Comparison of ENCODE assay signal across 16 cellular contexts in genomic region chr3:31724144-31724543, GRCh38.
"Had no signal": no experiment of that assay in that cellular context is flagged by ENCODE, and none has a peak within 500 bp of the region (broad histone marks: within the 10 kb centered on the region; RNA-seq: fewer than 3 reads in every experiment).

No MANE protein-coding gene starts in this region.

- H3K9me3 Mint-ChIP-seq: nephron; stimulated activated naive CD8-positive, alpha-beta T cell treated with anti-CD3 and anti-CD28 coated beads, Interleukin-15, Interleukin-2, amounts not matched to agents 100 ng/mL and 50 ng/mL, for 24 hours; T-cell had no signal

- H3K4me3 Mint-ChIP-seq: nephron; stimulated activated naive CD8-positive, alpha-beta T cell treated with anti-CD3 and anti-CD28 coated beads, Interleukin-15, Interleukin-2, amounts not matched to agents 100 ng/mL and 50 ng/mL, for 24 hours; T-cell had no signal

- H3K4me3 ChIP-seq: adrenal gland, cardiac muscle cell, dorsolateral prefrontal cortex, prostate gland, right lobe of liver, suprapubic skin, upper lobe of left lung had no signal

- H3K9ac ChIP-seq: SK-N-SH had no signal

- H3K27ac Mint-ChIP-seq: stimulated activated naive CD8-positive, alpha-beta T cell treated with anti-CD3 and anti-CD28 coated beads, Interleukin-15, Interleukin-2, amounts not matched to agents 100 ng/mL and 50 ng/mL, for 24 hours; T-cell had no signal

- H3K4me1 ChIP-seq: adrenal gland, prostate gland, right lobe of liver, suprapubic skin, upper lobe of left lung had no signal

- H3K27me3 ChIP-seq: adrenal gland, cardiac muscle cell, dorsolateral prefrontal cortex, right lobe of liver, suprapubic skin, upper lobe of left lung had no signal

- H3K27ac ChIP-seq: adrenal gland, cardiac muscle cell, dorsolateral prefrontal cortex, prostate gland, right lobe of liver, suprapubic skin, upper lobe of left lung had no signal

- H3K36me3 ChIP-seq: adrenal gland, cardiac muscle cell, prostate gland, right lobe of liver, suprapubic skin, upper lobe of left lung had no signal

- H3K9me2 ChIP-seq: SK-N-SH had no signal

- DNase-seq: activated CD4-positive, alpha-beta T cell treated with anti-CD3 and anti-CD28 coated beads, Interleukin-2, amount 50 U/mL, for 48 hours; activated CD4-positive, CD25-positive, alpha-beta regulatory T cell treated with anti-CD3 and anti-CD28 coated beads, Interleukin-2, amount 50 U/mL, for 72 hours; activated naive CD4-positive, alpha-beta T cell treated with anti-CD3 and anti-CD28 coated beads, Interleukin-2, amount 50 U/mL, for 16 hours; adrenal gland; dorsolateral prefrontal cortex; left ventricle myocardium superior; right lobe of liver; T-cell; T-helper 9 cell; upper lobe of left lung had no signal

- H3K36me3 Mint-ChIP-seq: T-cell had no signal

- H3K4me2 ChIP-seq: SK-N-SH had no signal

- H3K4me1 Mint-ChIP-seq: T-cell had no signal

- H3K9me3 ChIP-seq: adrenal gland, prostate gland, right lobe of liver, SK-N-SH, suprapubic skin, upper lobe of left lung had no signal

- ATAC-seq: left ventricle myocardium superior, T-cell had no signal
